Comparison of ENCODE assay signal across 27 cellular contexts in genomic region chr1:168717906-168718891, GRCh38. TPM values are rescaled to one million over a fixed set of nuclear protein-coding genes. Genes with fewer than 3 reads are reported as not detected.
DNase-seq lines count a peak whose midpoint lies in the region; ATAC-seq, FAIRE-seq and TF ChIP-seq lines count a peak whose summit lies in the region.
"Had no signal": no experiment of that assay in that cellular context is flagged by ENCODE, and none has a peak within 500 bp of the region (broad histone marks: within the 10 kb centered on the region; RNA-seq: fewer than 3 reads in every experiment).

No MANE protein-coding gene starts in this region.

- CTCF ChIA-PET in RWPE1 (lab: Yijun Ruan, JAX), result interaction anchor here (1.1 kb wide), 1 partner anchor 390 kb away, joined by 5 read pairs; no protein-coding TSS in a partner anchor

- FAIRE-seq in RCC 7860 (lab: Jason Lieb, UNC), result no peak
- FAIRE-seq: endometrium, GM12892 had no signal

- H3K4me1 ChIP-seq in body of pancreas (peaks cover 27% of the 10 kb centered on the region), smooth muscle cell (ENCODE audit: low read depth) (no peaks in the 10 kb centered on the region)
- H3K4me1 ChIP-seq: breast epithelium had no signal

- intact Hi-C loops in body of pancreas (cut with DNase I) (no loop called here), left ventricle myocardium superior (cut with micrococcal nuclease) (no loop called here)

- POLR2A ChIA-PET in RWPE1 (lab: Yijun Ruan, JAX; ENCODE audit: low non-redundant PET), result no interaction called here

- 59% methylated on average over 10 of the region's 10 CpGs for WGBS in body of pancreas, 2 donors
- 67% methylated on average over 10 of the region's 10 CpGs for WGBS in smooth muscle cell (ENCODE audit: low lambda C conversion rate)

- H3K4me3 ChIP-seq in body of pancreas (no peak overlapping the region), smooth muscle cell (no peak overlapping the region)
- H3K4me3 ChIP-seq: breast epithelium had no signal

- H4K20me1 ChIP-seq in smooth muscle cell (ENCODE audit: low read depth), result no peaks in the 10 kb centered on the region

- no peak for DNase-seq in RWPE1 (ENCODE audit: low spot score)
- DNase-seq in body of pancreas, result peak; percentile 50 to 69 (median 61)
- peak; percentile 69 for DNase-seq in left ventricle myocardium superior
- no peak for DNase-seq in smooth muscle cell (lab: John Stamatoyannopoulos, UW; ENCODE audit: unreplicated experiment)
- DNase-seq in islet precursor cell, result no peak
- no peak for DNase-seq in RCC 7860 (ENCODE audit: low spot score)
- DNase-seq: activated CD4-positive, alpha-beta T cell treated with anti-CD3 and anti-CD28 coated beads for 36 hours; activated CD8-positive, alpha-beta memory T cell treated with anti-CD3 and anti-CD28 coated beads for 24 hours; activated gamma-delta T cell treated with Interleukin-2 at 50 U/mL for 16 hours; activated T-cell treated with anti-CD3 and anti-CD28 coated beads, Interleukin-2, amount 50 U/mL, for 24 hours; H9; NCI-H1092; NCI-H1930; NCI-H2227 treated with DMSO at 0.1 percent for 48 hours; NCI-H774; nucleus accumbens; retina; stimulated activated naive CD4-positive, alpha-beta T cell treated with Interleukin-2 at 50 U/mL for 16 hours had no signal

- H3K27me3 ChIP-seq in body of pancreas, result no peaks in the 10 kb centered on the region
- H3K27me3 ChIP-seq in smooth muscle cell (ENCODE audit: low read depth), result no peaks in the 10 kb centered on the region
- H3K27me3 ChIP-seq: breast epithelium had no signal

- no peak overlapping the region for H3K9ac ChIP-seq in smooth muscle cell (ENCODE audit: low read depth)

- no peak for TF ChIP-seq POLR2A in body of pancreas (IDR thresholded peaks at IDR 0.05)

- H3K79me2 ChIP-seq in smooth muscle cell (ENCODE audit: low read depth), result no peaks in the 10 kb centered on the region

- H3K36me3 ChIP-seq in body of pancreas (replicated peaks in 1 of 2; ENCODE audit: insufficient read depth in 1 of 2, low read depth in 2 of 2), result no peaks in the 10 kb centered on the region
- H3K36me3 ChIP-seq in smooth muscle cell (ENCODE audit: low read depth), result no peaks in the 10 kb centered on the region
- H3K36me3 ChIP-seq: breast epithelium had no signal

- H3F3A ChIP-seq in smooth muscle cell (ENCODE audit: low read depth), result no peaks in the 10 kb centered on the region

- no peak overlapping the region for H3K4me2 ChIP-seq in smooth muscle cell

- TF ChIP-seq CTCF in RWPE1 (conservative IDR thresholded peaks at IDR 0.05; ENCODE audit: low read depth), result no peak
- no peak for TF ChIP-seq CTCF in body of pancreas (IDR thresholded peaks at IDR 0.05)
- TF ChIP-seq CTCF in smooth muscle cell (IDR thresholded peaks at IDR 0.05; ENCODE audit: borderline replicate concordance, insufficient read depth, poor library complexity, severe bottlenecking), result no peak

- no peaks in the 10 kb centered on the region for H3K9me3 ChIP-seq in body of pancreas
- H3K9me3 ChIP-seq in smooth muscle cell (replicated peaks; ENCODE audit: low read depth), result no peaks in the 10 kb centered on the region
- H3K9me3 ChIP-seq: breast epithelium had no signal

- H3K27ac ChIP-seq in RWPE1 (peak overlapping the region; percentile 45), body of pancreas (peak overlapping the region; percentile 36 to 46 (median 42)), smooth muscle cell (ENCODE audit: low read depth) (peak overlapping the region; percentile 1)
- H3K27ac ChIP-seq: breast epithelium had no signal

- ATAC-seq in body of pancreas, result peak; percentile 87
- peak; percentile 92 for ATAC-seq in left ventricle myocardium superior
- ATAC-seq in GM19467 (IDR thresholded peaks at IDR 0.05; ENCODE audit: unreplicated experiment), result no peak
- ATAC-seq: activated CD4-positive, alpha-beta T cell treated with anti-CD3 and anti-CD28 coated beads for 36 hours had no signal

- H2AFZ ChIP-seq in smooth muscle cell (ENCODE audit: low read depth), result no peak overlapping the region

RNA-seq across cellular contexts. Expression of gene DPT, which starts 10.8 kb away (rescaled TPM):
- total RNA-seq in body of pancreas (10 to 100 TPM; 25.4 to 57.1 TPM), left ventricle myocardium superior (35.3 TPM), smooth muscle cell (3.1 and 7.7 TPM in 2 replicates)
- 13.1 and 13.4 TPM in 2 replicates for polyA plus RNA-seq in smooth muscle cell
- total RNA-seq: activated CD4-positive, alpha-beta T cell treated with anti-CD3 and anti-CD28 coated beads for 36 hours; H9; kidney epithelial cell; myocyte; SK-MEL-5; T-helper 1 cell treated with Interleukin-12 subunit alpha and Interleukin-12 subunit beta and Interleukin-4 antibody, amounts not matched to agents 30 ng/mL and 1 ng/mL, for 36 hours had no signal
- polyA plus RNA-seq: CD14-positive monocyte had no signal

Comparison
In these comparisons a context has a peak if more than half of its experiments do, and no peak if none do; other contexts are left out.
1. DNase-seq: peak in body of pancreas (4 of 4) and left ventricle myocardium superior (single experiment); none in RWPE1 (single experiment), smooth muscle cell (single experiment), islet precursor cell (single experiment) and RCC 7860 (single experiment).
2. Peak in every context shown above with its lines, with median percentiles within 50 percentile points of each other: H3K27ac ChIP-seq.